ENCODE assay signal across 8 cellular contexts in genomic region chr6:138772596-138773176, GRCh38. TPM values are rescaled to one million over a fixed set of nuclear protein-coding genes. Genes with fewer than 3 reads are reported as not detected.
A peak's percentile ranks its signal among the peaks of the same experiment; 100 is the strongest.
DNase-seq lines count a peak whose midpoint lies in the region; ATAC-seq and TF ChIP-seq lines count a peak whose summit lies in the region.

No MANE protein-coding gene starts in this region.

- TF ChIP-seq EP300 in esophagus muscularis mucosa (IDR thresholded peaks at IDR 0.05) (no peak), sigmoid colon (IDR thresholded peaks at IDR 0.05) (no peak)

- H3K36me3 ChIP-seq in esophagus muscularis mucosa (peaks cover 0 to 20% (median 19%) of the 10 kb centered on the region in 4 donors), sigmoid colon (peaks cover 0 to 19% (median 0%) of the 10 kb centered on the region in 4 donors)

- no peak for DNase-seq in activated naive CD4-positive, alpha-beta T cell treated with anti-CD3 and anti-CD28 coated beads for 36 hours
- no peak for DNase-seq in activated naive CD4-positive, alpha-beta T cell (lab: John Stamatoyannopoulos, UW)
- DNase-seq in RWPE1 (ENCODE audit: low spot score) (peak; percentile 9), esophagus muscularis mucosa (ENCODE audit: extremely low spot score) (no peak), sigmoid colon (no peak), SKM-1 (lab: John Stamatoyannopoulos, UW; ENCODE audit: unreplicated experiment) (no peak)
- DNase-seq in activated CD4-positive, CD25-positive, alpha-beta regulatory T cell treated with anti-CD3 and anti-CD28 coated beads, Interleukin-2, amount 50 U/mL, for 72 hours: no peak

- H3K9me3 Mint-ChIP-seq in activated naive CD4-positive, alpha-beta T cell treated with anti-CD3 and anti-CD28 coated beads for 36 hours: no peaks in the 10 kb centered on the region

- CTCF ChIA-PET in activated naive CD4-positive, alpha-beta T cell treated with anti-CD3 and anti-CD28 coated beads for 36 hours (lab: Charles Lee): interaction anchor here (0.6 to 13.0 kb wide), 7 partner anchors 9 to 343 kb away, joined by 3 to 196 read pairs (median 4); no protein-coding TSS in a partner anchor
- CTCF ChIA-PET in RWPE1 (lab: Yijun Ruan, JAX): no interaction called here

- POLR2A ChIA-PET in RWPE1 (lab: Yijun Ruan, JAX; ENCODE audit: low non-redundant PET): no interaction called here

- peak overlapping the region; percentile 95 for H3K27ac ChIP-seq in RWPE1
- H3K27ac ChIP-seq in esophagus muscularis mucosa (replicated peaks in 1 of 4): peak overlapping the region; percentile 91 to 95 (median 94)
- H3K27ac ChIP-seq in sigmoid colon: peak overlapping the region; percentile 90 to 95 (median 92)

- H3K4me3 ChIP-seq in esophagus muscularis mucosa (peak overlapping the region; percentile 65 to 91 (median 89)), sigmoid colon (peak overlapping the region; percentile 77 to 83 (median 80))

- WGBS in esophagus muscularis mucosa: 13% methylated on average over 8 of the region's 8 CpGs
- 14 to 28% methylated on average over 8 of the region's 8 CpGs for WGBS in sigmoid colon, 2 donors

- TF ChIP-seq POLR2A in esophagus muscularis mucosa (IDR thresholded peaks at IDR 0.05; ENCODE audit: low read depth): no peak
- TF ChIP-seq POLR2A in sigmoid colon (IDR thresholded peaks at IDR 0.05): no peak

- TF ChIP-seq CTCF in RWPE1 (conservative IDR thresholded peaks at IDR 0.05; ENCODE audit: low read depth) (no peak), esophagus muscularis mucosa (IDR thresholded peaks at IDR 0.05) (no peak), sigmoid colon (IDR thresholded peaks at IDR 0.05) (no peak)

- H3K36me3 Mint-ChIP-seq in activated naive CD4-positive, alpha-beta T cell treated with anti-CD3 and anti-CD28 coated beads for 36 hours (ENCODE audit: low read depth): peaks cover 1% of the 10 kb centered on the region

- H3K4me3 Mint-ChIP-seq in activated naive CD4-positive, alpha-beta T cell treated with anti-CD3 and anti-CD28 coated beads for 36 hours: peak overlapping the region; percentile 98

- H3K27ac Mint-ChIP-seq in activated naive CD4-positive, alpha-beta T cell treated with anti-CD3 and anti-CD28 coated beads for 36 hours: peak overlapping the region; percentile 100

- H3K27me3 ChIP-seq in esophagus muscularis mucosa: no peaks in the 10 kb centered on the region
- no peaks in the 10 kb centered on the region for H3K27me3 ChIP-seq in sigmoid colon

- no peaks in the 10 kb centered on the region for H3K27me3 Mint-ChIP-seq in activated naive CD4-positive, alpha-beta T cell treated with anti-CD3 and anti-CD28 coated beads for 36 hours (ENCODE audit: low read depth)

- intact Hi-C loops in activated naive CD4-positive, alpha-beta T cell treated with anti-CD3 and anti-CD28 coated beads for 36 hours (cut with micrococcal nuclease): loop anchor here (1.0 to 5.0 kb wide), 10 partner anchors 80 to 602 kb away; partner anchors contain the start of genes ABRACL, CITED2, HEBP2 and REPS1
- intact Hi-C loops in esophagus muscularis mucosa (cut with DNase I) (no loop called here), sigmoid colon (cut with DNase I) (loop anchor here (2.0 to 5.0 kb wide), 4 partner anchors 80 to 665 kb away; partner anchors contain the start of genes HEBP2 and PERP)

- no peaks in the 10 kb centered on the region for H3K9me3 ChIP-seq in esophagus muscularis mucosa
- no peaks in the 10 kb centered on the region for H3K9me3 ChIP-seq in sigmoid colon

- H3K4me1 ChIP-seq in esophagus muscularis mucosa (peaks cover 18 to 25% (median 22%) of the 10 kb centered on the region in 4 donors), sigmoid colon (peaks cover 0 to 23% (median 19%) of the 10 kb centered on the region in 4 donors)

- ATAC-seq in GM21717 (IDR thresholded peaks at IDR 0.05; ENCODE audit: unreplicated experiment): no peak

- peaks cover 32% of the 10 kb centered on the region for H3K4me1 Mint-ChIP-seq in activated naive CD4-positive, alpha-beta T cell treated with anti-CD3 and anti-CD28 coated beads for 36 hours (ENCODE audit: low read depth)

RNA-seq across cellular contexts. Expression of gene CCDC28A, which starts 0.9 kb away (rescaled TPM):
- total RNA-seq in activated naive CD4-positive, alpha-beta T cell treated with anti-CD3 and anti-CD28 coated beads for 36 hours: 10 to 100 TPM; 18.9 to 19.2 TPM
- 10 to 100 TPM; 18.3 to 26.0 (median 22.1) TPM for total RNA-seq in esophagus muscularis mucosa
- total RNA-seq in sigmoid colon: 10 to 100 TPM; 17.4 to 33.1 (median 21.7) TPM
- polyA plus RNA-seq in sigmoid colon: 10 to 100 TPM; 26.5 to 49.5 (median 42.6) TPM

RNA-seq across cellular contexts. Expression of gene ECT2L, which starts 23.2 kb away (rescaled TPM):
- total RNA-seq in activated naive CD4-positive, alpha-beta T cell treated with anti-CD3 and anti-CD28 coated beads for 36 hours: not detected
- total RNA-seq in esophagus muscularis mucosa: under 1 TPM; 0.17 to 0.42 (median 0.21) TPM
- total RNA-seq in sigmoid colon: not detected
- under 1 TPM in 1 of 3 donors, not detected in 2; 0.04 TPM for polyA plus RNA-seq in sigmoid colon
